ENCODE assay signal across 16 cellular contexts in the genomic region with DNA sequence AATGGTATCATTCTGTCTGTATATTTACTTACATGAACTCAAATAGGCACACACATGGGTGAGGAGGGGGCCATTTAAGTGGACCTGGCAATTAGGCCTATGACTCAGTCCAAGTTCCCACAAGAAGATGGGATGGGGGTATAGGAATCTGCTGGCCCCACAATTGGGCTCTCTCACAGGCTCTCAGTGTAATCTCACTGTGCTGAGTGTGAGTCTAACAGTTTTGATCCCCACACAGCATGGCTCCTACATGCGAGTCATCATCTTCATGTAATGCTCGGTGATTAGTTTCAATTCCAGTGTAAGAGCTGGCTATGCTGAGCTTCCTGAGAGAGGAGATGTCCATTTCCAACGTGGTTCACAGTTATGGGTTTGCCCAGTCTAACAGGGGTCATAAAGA.
A peak's percentile ranks its signal among the peaks of the same experiment; 100 is the strongest.
DNase-seq lines count a peak whose midpoint lies in the region; ATAC-seq and TF ChIP-seq lines count a peak whose summit lies in the region.
"Had no signal": no experiment of that assay in that cellular context is flagged by ENCODE, and none has a peak within 500 bp of the region (broad histone marks: within the 10 kb centered on the region; RNA-seq: fewer than 3 reads in every experiment).

No MANE protein-coding gene starts in this region.

- H3K27me3 ChIP-seq in fibroblast of lung (ENCODE audit: control insufficient read depth, insufficient read depth, low read length), result no peaks in the 10 kb centered on the region
- no peaks in the 10 kb centered on the region for H3K27me3 ChIP-seq in left lung
- peaks cover 0 to 14% (median 0%) of the 10 kb centered on the region in 45 donors for H3K27me3 ChIP-seq in dorsolateral prefrontal cortex
- H3K27me3 ChIP-seq: neural progenitor cell, testis had no signal

- no peaks in the 10 kb centered on the region for H3K79me2 ChIP-seq in fibroblast of lung (ENCODE audit: control insufficient read depth, insufficient read depth, low read length)

- intact Hi-C loops in left lung (cut with DNase I) (no loop called here), dorsolateral prefrontal cortex (cut with DNase I) (no loop called here)

- H3K4me1 ChIP-seq in fibroblast of lung (ENCODE audit: control insufficient read depth, extremely low read depth, insufficient read depth, low read length) (peaks cover 9% of the 10 kb centered on the region), left lung (peaks cover 9 to 16% of the 10 kb centered on the region in 2 donors)
- H3K4me1 ChIP-seq: neural progenitor cell, testis had no signal

- no peak for DNase-seq in activated T-cell treated with anti-CD3 and anti-CD28 coated beads, Interleukin-2, amount 50 U/mL, for 24 hours
- no peak for DNase-seq in activated T-cell treated with anti-CD3 and anti-CD28 coated beads, Interleukin-2, amount 50 U/mL, for 4 hours
- DNase-seq in SW480 (ENCODE audit: low spot score), result peak; percentile 11
- DNase-seq in fibroblast of lung (ENCODE audit: low read depth in 2 of 2), result peak in 1 of 2 donors; percentile 68
- no peak for DNase-seq in stimulated activated effector memory CD8-positive, alpha-beta T cell treated with anti-CD3 and anti-CD28 coated beads, Interleukin-12 subunit alpha, Interleukin-12 subunit beta, amount 100 ng/mL, for 72 hours (ENCODE audit: low spot score in 2 of 2)
- no peak for DNase-seq in left lung
- no peak for DNase-seq in dorsolateral prefrontal cortex
- no peak for DNase-seq in NCI-H526 (lab: John Stamatoyannopoulos, UW)
- DNase-seq: ACHN; activated CD4-positive, alpha-beta T cell treated with anti-CD3 and anti-CD28 coated beads for 4 hours; NCI-H345; testis had no signal

- no peak overlapping the region for H2AFZ ChIP-seq in fibroblast of lung (ENCODE audit: low read length)
- H2AFZ ChIP-seq: neural progenitor cell had no signal

- TF ChIP-seq CTCF in fibroblast of lung (conservative IDR thresholded peaks at IDR 0.05 in 1 of 2, IDR thresholded peaks at IDR 0.05 in 1 of 2; ENCODE audit: low read depth in 1 of 2, low read length in 2 of 2), result no peak
- TF ChIP-seq CTCF in left lung (IDR thresholded peaks at IDR 0.05), result no peak
- no peak for TF ChIP-seq CTCF in dorsolateral prefrontal cortex (IDR thresholded peaks at IDR 0.05 in 54 of 56, conservative IDR thresholded peaks at IDR 0.05 in 2 of 56; ENCODE audit: low read depth in 1 of 56, partially characterized antibody in 56 of 56)

- no peak overlapping the region for H3K4me3 ChIP-seq in fibroblast of lung (replicated peaks in 1 of 4; ENCODE audit: control extremely low read depth in 1 of 4, insufficient read depth in 1 of 4, low read depth in 3 of 4, low read length in 4 of 4)
- no peak overlapping the region for H3K4me3 ChIP-seq in left lung
- no peak overlapping the region for H3K4me3 ChIP-seq in dorsolateral prefrontal cortex
- H3K4me3 ChIP-seq: neural progenitor cell, testis had no signal

- ATAC-seq in activated T-cell treated with anti-CD3 and anti-CD28 coated beads, Interleukin-2, amount 50 U/mL, for 4 hours, result no peak
- peak; percentile 33 for ATAC-seq in stimulated activated effector memory CD8-positive, alpha-beta T cell treated with anti-CD3 and anti-CD28 coated beads, Interleukin-12 subunit alpha, Interleukin-12 subunit beta, amount 100 ng/mL, for 72 hours
- ATAC-seq in left lung, result no peak
- ATAC-seq: Panc1 had no signal

- no peaks in the 10 kb centered on the region for H4K20me1 ChIP-seq in fibroblast of lung (ENCODE audit: control insufficient read depth, extremely low read depth, insufficient read depth, low read length)

- H3K36me3 ChIP-seq in fibroblast of lung (ENCODE audit: control insufficient read depth, insufficient read depth, low read length), result no peaks in the 10 kb centered on the region
- H3K36me3 ChIP-seq in left lung, result no peaks in the 10 kb centered on the region
- H3K36me3 ChIP-seq: neural progenitor cell had no signal

- H3K27ac Mint-ChIP-seq in activated T-cell treated with anti-CD3 and anti-CD28 coated beads, Interleukin-2, amount 50 U/mL, for 24 hours, result peak overlapping the region; percentile 84
- peak overlapping the region; percentile 97 for H3K27ac Mint-ChIP-seq in stimulated activated effector memory CD8-positive, alpha-beta T cell treated with anti-CD3 and anti-CD28 coated beads, Interleukin-12 subunit alpha, Interleukin-12 subunit beta, amount 100 ng/mL, for 72 hours
- H3K27ac Mint-ChIP-seq: activated T-helper 2 cell treated with anti-CD3 and anti-CD28 coated beads, Interferon-gamma antibody, Interleukin-2, Interleukin-4, amounts not matched to agents 10 μg/mL and 5 μg/mL and 100 μg/mL, durations not matched to agents 14 hours and 24 hours and 36 hours; neural progenitor cell had no signal

- no peak overlapping the region for H3K4me2 ChIP-seq in fibroblast of lung (ENCODE audit: extremely low read depth, insufficient read depth, low read length)
- H3K4me2 ChIP-seq: neural progenitor cell had no signal

- H3K9me3 ChIP-seq in fibroblast of lung (ENCODE audit: control insufficient read depth, insufficient read depth, low read depth, low read length) (no peaks in the 10 kb centered on the region), left lung (peaks cover 0 to 3% of the 10 kb centered on the region in 2 donors)
- H3K9me3 ChIP-seq: testis had no signal

- peaks cover 16% of the 10 kb centered on the region for H3K4me1 Mint-ChIP-seq in activated T-cell treated with anti-CD3 and anti-CD28 coated beads, Interleukin-2, amount 50 U/mL, for 24 hours (ENCODE audit: low read depth)
- H3K4me1 Mint-ChIP-seq in activated T-cell treated with anti-CD3 and anti-CD28 coated beads, Interleukin-2, amount 50 U/mL, for 4 hours (ENCODE audit: low read depth), result peaks cover 4% of the 10 kb centered on the region
- peaks cover 53% of the 10 kb centered on the region for H3K4me1 Mint-ChIP-seq in stimulated activated effector memory CD8-positive, alpha-beta T cell treated with anti-CD3 and anti-CD28 coated beads, Interleukin-12 subunit alpha, Interleukin-12 subunit beta, amount 100 ng/mL, for 72 hours
- H3K4me1 Mint-ChIP-seq: brain had no signal

- no peak overlapping the region for H3K9ac ChIP-seq in fibroblast of lung (ENCODE audit: insufficient read depth, low read length)
- H3K9ac ChIP-seq: neural progenitor cell had no signal

- H3K27ac ChIP-seq in fibroblast of lung (ENCODE audit: insufficient read depth, low read length), result peak overlapping the region; percentile 58
- peak overlapping the region in 1 of 2 donors; percentile 71 for H3K27ac ChIP-seq in left lung
- no peak overlapping the region for H3K27ac ChIP-seq in dorsolateral prefrontal cortex
- H3K27ac ChIP-seq: neural progenitor cell, testis had no signal

- no peaks in the 10 kb centered on the region for H3K27me3 Mint-ChIP-seq in activated T-cell treated with anti-CD3 and anti-CD28 coated beads, Interleukin-2, amount 50 U/mL, for 24 hours
- peaks cover 5% of the 10 kb centered on the region for H3K27me3 Mint-ChIP-seq in activated T-cell treated with anti-CD3 and anti-CD28 coated beads, Interleukin-2, amount 50 U/mL, for 4 hours (ENCODE audit: low read depth)

- no peaks in the 10 kb centered on the region for H3K9me3 Mint-ChIP-seq in activated T-cell treated with anti-CD3 and anti-CD28 coated beads, Interleukin-2, amount 50 U/mL, for 24 hours
- H3K9me3 Mint-ChIP-seq in activated T-cell treated with anti-CD3 and anti-CD28 coated beads, Interleukin-2, amount 50 U/mL, for 4 hours, result peaks cover 4% of the 10 kb centered on the region
- no peaks in the 10 kb centered on the region for H3K9me3 Mint-ChIP-seq in stimulated activated effector memory CD8-positive, alpha-beta T cell treated with anti-CD3 and anti-CD28 coated beads, Interleukin-12 subunit alpha, Interleukin-12 subunit beta, amount 100 ng/mL, for 72 hours

- no peaks in the 10 kb centered on the region for H3K36me3 Mint-ChIP-seq in activated T-cell treated with anti-CD3 and anti-CD28 coated beads, Interleukin-2, amount 50 U/mL, for 24 hours (ENCODE audit: low read depth)
- no peaks in the 10 kb centered on the region for H3K36me3 Mint-ChIP-seq in activated T-cell treated with anti-CD3 and anti-CD28 coated beads, Interleukin-2, amount 50 U/mL, for 4 hours (ENCODE audit: insufficient read depth)
- H3K36me3 Mint-ChIP-seq in stimulated activated effector memory CD8-positive, alpha-beta T cell treated with anti-CD3 and anti-CD28 coated beads, Interleukin-12 subunit alpha, Interleukin-12 subunit beta, amount 100 ng/mL, for 72 hours, result no peaks in the 10 kb centered on the region
- H3K36me3 Mint-ChIP-seq: brain, neural progenitor cell had no signal

- H3K4me3 Mint-ChIP-seq in activated T-cell treated with anti-CD3 and anti-CD28 coated beads, Interleukin-2, amount 50 U/mL, for 24 hours, result no peak overlapping the region
- no peak overlapping the region for H3K4me3 Mint-ChIP-seq in activated T-cell treated with anti-CD3 and anti-CD28 coated beads, Interleukin-2, amount 50 U/mL, for 4 hours
- peak overlapping the region; percentile 34 for H3K4me3 Mint-ChIP-seq in stimulated activated effector memory CD8-positive, alpha-beta T cell treated with anti-CD3 and anti-CD28 coated beads, Interleukin-12 subunit alpha, Interleukin-12 subunit beta, amount 100 ng/mL, for 72 hours
- H3K4me3 Mint-ChIP-seq: neural progenitor cell had no signal
